ENCODE assay signal across 8 cellular contexts in genomic region chr5:36739751-36740221, GRCh38.
DNase-seq lines count a peak whose midpoint lies in the region; ATAC-seq and TF ChIP-seq lines count a peak whose summit lies in the region.

No MANE protein-coding gene starts in this region.

- peak; percentile 52 for ATAC-seq in Right ventricle myocardium inferior
- peak; percentile 57 for ATAC-seq in HG03095 (IDR thresholded peaks at IDR 0.05; ENCODE audit: unreplicated experiment)
- peak; percentile 41 to 49 for ATAC-seq in activated CD4-positive, CD25-positive, alpha-beta regulatory T cell treated with anti-CD3 and anti-CD28 coated beads, Interleukin-2, amount 50 U/mL, for 24 hours
- peak; percentile 56 for ATAC-seq in lung (ENCODE audit: insufficient read depth, low FRiP score)

- 19 to 23% methylated on average over 5 of the region's 5 CpGs for WGBS in lung, 2 donors

- H3K27ac ChIP-seq in lung (ENCODE audit: low read depth in 1 of 2, low read length in 1 of 2), result no peak overlapping the region

- DNase-seq in Right ventricle myocardium inferior (ENCODE audit: missing footprints), result peak; percentile 71
- no peak for DNase-seq in cardiac septum (ENCODE audit: low spot score)
- DNase-seq in NCI-H345 treated with DMSO at 0.1 percent for 48 hours (lab: John Stamatoyannopoulos, UW; ENCODE audit: unreplicated experiment), result peak; percentile 47
- peak; percentile 89 for DNase-seq in choroid plexus epithelial cell (ENCODE audit: low read depth)
- peak; percentile 72 for DNase-seq in lung (ENCODE audit: low spot score)
- peak; percentile 25 for DNase-seq in stimulated activated CD8-positive, alpha-beta memory T cell treated with anti-CD3 and anti-CD28 coated beads, Interleukin-12 subunit alpha, Interleukin-12 subunit beta, amount 100 ng/mL, for 24 hours (ENCODE audit: extremely low read depth)

- H3K4me3 ChIP-seq in choroid plexus epithelial cell (ENCODE audit: low read depth, low read length) (no peak overlapping the region), lung (no peak overlapping the region)

- H3K27me3 ChIP-seq in lung (ENCODE audit: control insufficient read depth, insufficient read depth), result no peaks in the 10 kb centered on the region

- H3K4me1 ChIP-seq in lung (ENCODE audit: control insufficient read depth in 2 of 2, insufficient read depth in 2 of 2, low read length in 2 of 2), result peaks cover 0 to 8% of the 10 kb centered on the region in 2 donors

- no peaks in the 10 kb centered on the region for H3K9me3 ChIP-seq in lung (ENCODE audit: control insufficient read depth in 2 of 2, insufficient read depth in 1 of 2, low read length in 1 of 2)

- intact Hi-C loops in Right ventricle myocardium inferior (cut with DNase I) (loop anchor here (5.0 kb wide), 1 partner anchor 138 kb away; the partner anchor contains the start of gene NIPBL), cardiac septum (cut with DNase I) (loop anchor here (5.0 kb wide), 2 partner anchors 133 to 263 kb away; no protein-coding TSS in a partner anchor)

- no peaks in the 10 kb centered on the region for H3K36me3 ChIP-seq in lung (ENCODE audit: control insufficient read depth in 2 of 2, insufficient read depth in 2 of 2, low read length in 2 of 2)

- TF ChIP-seq CTCF in choroid plexus epithelial cell (conservative IDR thresholded peaks at IDR 0.05; ENCODE audit: low read depth, low read length) (peak; percentile 95), lung (IDR thresholded peaks at IDR 0.05; ENCODE audit: control extremely low read depth, extremely low read depth) (peak; percentile 66)
